ENCODE assay signal across 1 cellular context in genomic region chr6:43286995-43287716, GRCh38.
A peak's percentile ranks its signal among the peaks of the same experiment; 100 is the strongest.
TF ChIP-seq lines count a peak whose summit lies in the region.

No MANE protein-coding gene starts in this region.

TF ChIP-seq in K562, 482 proteins besides CTCF, POLR2A, EP300 and RAD21:
- TF ChIP-seq, protein P1, sequence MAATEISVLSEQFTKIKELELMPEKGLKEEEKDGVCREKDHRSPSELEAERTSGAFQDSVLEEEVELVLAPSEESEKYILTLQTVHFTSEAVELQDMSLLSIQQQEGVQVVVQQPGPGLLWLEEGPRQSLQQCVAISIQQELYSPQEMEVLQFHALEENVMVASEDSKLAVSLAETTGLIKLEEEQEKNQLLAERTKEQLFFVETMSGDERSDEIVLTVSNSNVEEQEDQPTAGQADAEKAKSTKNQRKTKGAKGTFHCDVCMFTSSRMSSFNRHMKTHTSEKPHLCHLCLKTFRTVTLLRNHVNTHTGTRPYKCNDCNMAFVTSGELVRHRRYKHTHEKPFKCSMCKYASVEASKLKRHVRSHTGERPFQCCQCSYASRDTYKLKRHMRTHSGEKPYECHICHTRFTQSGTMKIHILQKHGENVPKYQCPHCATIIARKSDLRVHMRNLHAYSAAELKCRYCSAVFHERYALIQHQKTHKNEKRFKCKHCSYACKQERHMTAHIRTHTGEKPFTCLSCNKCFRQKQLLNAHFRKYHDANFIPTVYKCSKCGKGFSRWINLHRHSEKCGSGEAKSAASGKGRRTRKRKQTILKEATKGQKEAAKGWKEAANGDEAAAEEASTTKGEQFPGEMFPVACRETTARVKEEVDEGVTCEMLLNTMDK (IDR thresholded peaks at IDR 0.05; ENCODE audit: borderline replicate concordance, insufficient read depth, low read depth, low read length, poor library complexity, severe bottlenecking), result peak; percentile 6
- no peak for TF ChIP-seq ZBTB7A (IDR thresholded peaks at IDR 0.05; ENCODE audit: borderline replicate concordance, control insufficient read depth, low read depth, low read length)
- no peak for TF ChIP-seq GTF2E2 (tag; IDR thresholded peaks at IDR 0.05)
- 0 out of 2 replicates have a peak, but pooled peaks have one; percentile 20 for TF ChIP-seq SMC3 (conservative IDR thresholded peaks at IDR 0.05; ENCODE audit: insufficient read depth, low read depth, low read length)
- TF ChIP-seq, protein P2, sequence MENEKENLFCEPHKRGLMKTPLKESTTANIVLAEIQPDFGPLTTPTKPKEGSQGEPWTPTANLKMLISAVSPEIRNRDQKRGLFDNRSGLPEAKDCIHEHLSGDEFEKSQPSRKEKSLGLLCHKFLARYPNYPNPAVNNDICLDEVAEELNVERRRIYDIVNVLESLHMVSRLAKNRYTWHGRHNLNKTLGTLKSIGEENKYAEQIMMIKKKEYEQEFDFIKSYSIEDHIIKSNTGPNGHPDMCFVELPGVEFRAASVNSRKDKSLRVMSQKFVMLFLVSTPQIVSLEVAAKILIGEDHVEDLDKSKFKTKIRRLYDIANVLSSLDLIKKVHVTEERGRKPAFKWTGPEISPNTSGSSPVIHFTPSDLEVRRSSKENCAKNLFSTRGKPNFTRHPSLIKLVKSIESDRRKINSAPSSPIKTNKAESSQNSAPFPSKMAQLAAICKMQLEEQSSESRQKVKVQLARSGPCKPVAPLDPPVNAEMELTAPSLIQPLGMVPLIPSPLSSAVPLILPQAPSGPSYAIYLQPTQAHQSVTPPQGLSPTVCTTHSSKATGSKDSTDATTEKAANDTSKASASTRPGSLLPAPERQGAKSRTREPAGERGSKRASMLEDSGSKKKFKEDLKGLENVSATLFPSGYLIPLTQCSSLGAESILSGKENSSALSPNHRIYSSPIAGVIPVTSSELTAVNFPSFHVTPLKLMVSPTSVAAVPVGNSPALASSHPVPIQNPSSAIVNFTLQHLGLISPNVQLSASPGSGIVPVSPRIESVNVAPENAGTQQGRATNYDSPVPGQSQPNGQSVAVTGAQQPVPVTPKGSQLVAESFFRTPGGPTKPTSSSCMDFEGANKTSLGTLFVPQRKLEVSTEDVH (IDR thresholded peaks at IDR 0.05; ENCODE audit: low read depth, partially characterized antibody), result no peak
